ENCODE assay signal across 1 cellular context in the genomic region with DNA sequence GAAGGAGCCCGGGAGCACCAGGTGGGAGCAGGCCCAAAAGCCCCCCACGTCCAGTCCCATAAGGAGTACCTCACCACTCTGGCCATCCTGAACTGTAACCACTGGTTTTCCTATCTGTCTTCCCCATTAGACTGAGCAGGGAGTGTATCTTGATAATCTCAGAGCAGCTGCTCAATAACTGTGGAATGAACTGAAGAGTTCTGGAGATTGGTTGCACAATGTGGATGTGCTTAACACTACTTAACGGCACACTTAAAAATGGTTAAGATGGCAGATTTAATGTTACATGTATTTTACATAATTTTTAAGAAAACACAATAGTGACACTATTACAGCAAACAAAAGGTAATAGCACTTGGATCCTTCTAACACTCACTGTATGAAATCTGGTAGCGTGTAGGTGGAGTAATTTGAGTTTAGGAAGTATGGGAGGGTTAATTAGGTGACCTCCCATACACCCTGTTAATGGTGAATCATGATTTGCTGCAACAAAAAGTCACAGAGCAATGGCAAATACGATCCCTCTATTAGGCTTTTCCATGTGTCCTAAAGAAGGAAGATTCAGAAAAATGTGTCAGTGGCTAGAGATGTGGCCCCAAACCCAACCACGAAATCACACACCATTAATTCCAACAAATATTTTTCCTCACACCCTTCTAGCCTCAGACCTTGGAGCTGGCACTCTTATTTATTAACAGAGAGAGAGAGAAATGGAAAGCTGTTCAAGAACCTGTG.
TF ChIP-seq lines count a peak whose summit lies in the region.

No MANE protein-coding gene starts in this region.

TF ChIP-seq in WTC11, 78 proteins besides CTCF, POLR2A, EP300 and RAD21 (continued from another document):
- TF ChIP-seq, protein P1, sequence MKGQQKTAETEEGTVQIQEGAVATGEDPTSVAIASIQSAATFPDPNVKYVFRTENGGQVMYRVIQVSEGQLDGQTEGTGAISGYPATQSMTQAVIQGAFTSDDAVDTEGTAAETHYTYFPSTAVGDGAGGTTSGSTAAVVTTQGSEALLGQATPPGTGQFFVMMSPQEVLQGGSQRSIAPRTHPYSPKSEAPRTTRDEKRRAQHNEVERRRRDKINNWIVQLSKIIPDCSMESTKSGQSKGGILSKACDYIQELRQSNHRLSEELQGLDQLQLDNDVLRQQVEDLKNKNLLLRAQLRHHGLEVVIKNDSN (CRISPR knock-in tag; IDR thresholded peaks at IDR 0.05), result no peak
- TF ChIP-seq, protein P2, sequence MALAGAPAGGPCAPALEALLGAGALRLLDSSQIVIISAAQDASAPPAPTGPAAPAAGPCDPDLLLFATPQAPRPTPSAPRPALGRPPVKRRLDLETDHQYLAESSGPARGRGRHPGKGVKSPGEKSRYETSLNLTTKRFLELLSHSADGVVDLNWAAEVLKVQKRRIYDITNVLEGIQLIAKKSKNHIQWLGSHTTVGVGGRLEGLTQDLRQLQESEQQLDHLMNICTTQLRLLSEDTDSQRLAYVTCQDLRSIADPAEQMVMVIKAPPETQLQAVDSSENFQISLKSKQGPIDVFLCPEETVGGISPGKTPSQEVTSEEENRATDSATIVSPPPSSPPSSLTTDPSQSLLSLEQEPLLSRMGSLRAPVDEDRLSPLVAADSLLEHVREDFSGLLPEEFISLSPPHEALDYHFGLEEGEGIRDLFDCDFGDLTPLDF (CRISPR knock-in tag; IDR thresholded peaks at IDR 0.05), result no peak
- TF ChIP-seq FOXJ3 (CRISPR knock-in tag; IDR thresholded peaks at IDR 0.05; ENCODE audit: borderline replicate concordance) (no peak), ELF4 (CRISPR knock-in tag; IDR thresholded peaks at IDR 0.05; ENCODE audit: low read depth) (no peak), HMGA2 (CRISPR knock-in tag; IDR thresholded peaks at IDR 0.05) (no peak), EMX1 (CRISPR knock-in tag; IDR thresholded peaks at IDR 0.05) (no peak), JAZF1 (CRISPR knock-in tag; IDR thresholded peaks at IDR 0.05) (no peak), OVOL2 (CRISPR knock-in tag; IDR thresholded peaks at IDR 0.05; ENCODE audit: borderline replicate concordance) (no peak)
- TF ChIP-seq, protein P3, sequence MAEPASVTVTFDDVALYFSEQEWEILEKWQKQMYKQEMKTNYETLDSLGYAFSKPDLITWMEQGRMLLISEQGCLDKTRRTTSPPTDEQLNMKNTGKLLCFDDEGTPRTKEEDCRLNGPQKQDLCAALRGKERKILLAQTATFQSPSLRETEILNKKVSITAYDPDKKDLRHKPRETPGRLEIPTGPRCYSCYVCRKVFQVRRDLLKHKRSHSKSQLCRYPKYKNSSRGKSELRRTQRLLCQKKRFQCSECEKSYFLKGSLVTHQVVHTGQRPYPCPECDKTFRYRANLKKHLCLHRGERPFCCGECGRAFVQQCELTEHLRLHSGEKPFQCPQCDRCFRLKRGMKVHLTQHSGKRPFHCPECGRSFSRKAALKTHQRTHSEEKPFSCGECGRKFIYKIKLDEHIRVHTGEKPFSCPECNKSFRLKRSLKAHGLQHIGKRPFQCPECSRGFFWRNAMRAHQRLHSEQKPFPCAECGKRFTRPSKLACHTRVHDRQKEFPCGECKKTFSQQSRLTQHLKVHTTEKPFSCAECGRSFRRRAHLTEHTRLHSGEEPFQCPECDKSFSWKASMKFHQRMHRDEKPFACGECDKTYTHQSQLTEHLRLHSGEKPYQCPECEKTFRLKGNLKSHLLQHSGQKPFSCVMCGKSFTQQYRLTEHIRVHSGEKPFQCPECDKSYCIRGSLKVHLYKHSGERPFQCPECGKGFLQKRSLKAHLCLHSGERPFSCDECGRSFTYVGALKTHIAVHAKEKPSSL (CRISPR knock-in tag; conservative IDR thresholded peaks at IDR 0.05), result no peak
- TF ChIP-seq, protein P4, sequence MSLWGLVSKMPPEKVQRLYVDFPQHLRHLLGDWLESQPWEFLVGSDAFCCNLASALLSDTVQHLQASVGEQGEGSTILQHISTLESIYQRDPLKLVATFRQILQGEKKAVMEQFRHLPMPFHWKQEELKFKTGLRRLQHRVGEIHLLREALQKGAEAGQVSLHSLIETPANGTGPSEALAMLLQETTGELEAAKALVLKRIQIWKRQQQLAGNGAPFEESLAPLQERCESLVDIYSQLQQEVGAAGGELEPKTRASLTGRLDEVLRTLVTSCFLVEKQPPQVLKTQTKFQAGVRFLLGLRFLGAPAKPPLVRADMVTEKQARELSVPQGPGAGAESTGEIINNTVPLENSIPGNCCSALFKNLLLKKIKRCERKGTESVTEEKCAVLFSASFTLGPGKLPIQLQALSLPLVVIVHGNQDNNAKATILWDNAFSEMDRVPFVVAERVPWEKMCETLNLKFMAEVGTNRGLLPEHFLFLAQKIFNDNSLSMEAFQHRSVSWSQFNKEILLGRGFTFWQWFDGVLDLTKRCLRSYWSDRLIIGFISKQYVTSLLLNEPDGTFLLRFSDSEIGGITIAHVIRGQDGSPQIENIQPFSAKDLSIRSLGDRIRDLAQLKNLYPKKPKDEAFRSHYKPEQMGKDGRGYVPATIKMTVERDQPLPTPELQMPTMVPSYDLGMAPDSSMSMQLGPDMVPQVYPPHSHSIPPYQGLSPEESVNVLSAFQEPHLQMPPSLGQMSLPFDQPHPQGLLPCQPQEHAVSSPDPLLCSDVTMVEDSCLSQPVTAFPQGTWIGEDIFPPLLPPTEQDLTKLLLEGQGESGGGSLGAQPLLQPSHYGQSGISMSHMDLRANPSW (CRISPR knock-in tag; conservative IDR thresholded peaks at IDR 0.05; ENCODE audit: low read depth), result no peak
- TF ChIP-seq, protein P5, sequence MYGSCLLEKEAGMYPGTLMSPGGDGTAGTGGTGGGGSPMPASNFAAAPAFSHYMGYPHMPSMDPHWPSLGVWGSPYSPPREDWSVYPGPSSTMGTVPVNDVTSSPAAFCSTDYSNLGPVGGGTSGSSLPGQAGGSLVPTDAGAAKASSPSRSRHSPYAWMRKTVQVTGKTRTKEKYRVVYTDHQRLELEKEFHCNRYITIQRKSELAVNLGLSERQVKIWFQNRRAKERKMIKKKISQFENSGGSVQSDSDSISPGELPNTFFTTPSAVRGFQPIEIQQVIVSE (CRISPR knock-in tag; IDR thresholded peaks at IDR 0.05; ENCODE audit: borderline replicate concordance), result no peak
TF ChIP-seq in WTC11: peak in this region for 0.
